32 cellular contexts compared by ENCODE assay signal in genomic region chr21:21813295-21813694, GRCh38.
"Had no signal": no experiment of that assay in that cellular context is flagged by ENCODE, and none has a peak within 500 bp of the region (broad histone marks: within the 10 kb centered on the region; RNA-seq: fewer than 3 reads in every experiment).

No MANE protein-coding gene starts in this region.

- H3K9me3 ChIP-seq: adrenal gland, body of pancreas, colonic mucosa, esophagus squamous epithelium, gastrocnemius medialis, heart left ventricle had no signal

- DNase-seq: activated CD4-positive, alpha-beta memory T cell treated with anti-CD3 and anti-CD28 coated beads, Interleukin-2, amount 10 ng/mL, durations not matched to agents 7 days and 5 days; activated CD4-positive, alpha-beta T cell treated with anti-CD3 and anti-CD28 coated beads for 1 hour; activated CD4-positive, alpha-beta T cell treated with anti-CD3 and anti-CD28 coated beads for 4 hours; activated CD4-positive, alpha-beta T cell treated with anti-CD3 and anti-CD28 coated beads, Interleukin-2, amount 10 ng/mL, durations not matched to agents 7 days and 5 days; activated CD4-positive, alpha-beta T cell treated with anti-CD3 and anti-CD28 coated beads, Interleukin-2, amount 50 U/mL, for 4 hours; activated CD8-positive, alpha-beta memory T cell treated with anti-CD3 and anti-CD28 coated beads, Interleukin-2, amount 50 U/mL, for 48 hours; activated effector memory CD4-positive, alpha-beta T cell treated with Interleukin-2 at 50 U/mL for 16 hours; activated gamma-delta T cell treated with Interleukin-2 at 50 U/mL for 16 hours; activated naive CD4-positive, alpha-beta T cell treated with anti-CD3 and anti-CD28 coated beads, Interleukin-2, amount 50 U/mL, for 16 hours; activated naive CD4-positive, alpha-beta T cell treated with Interleukin-2 at 50 U/mL for 16 hours; activated T-cell treated with anti-CD3 and anti-CD28 coated beads for 4 hours; activated T-cell treated with anti-CD3 and anti-CD28 coated beads, Interleukin-2, amount 50 U/mL, for 4 hours; adrenal gland; amygdala; aorta; body of pancreas; central memory CD4-positive, alpha-beta T cell; cerebellar nuclear complex; colonic mucosa; effector CD8-positive, alpha-beta T cell; esophagus squamous epithelium; gastrocnemius medialis; glutamatergic neuron; heart left ventricle; T-helper 2 cell had no signal

- H3K36me3 Mint-ChIP-seq: activated naive CD8-positive, alpha-beta T cell; WTC11 had no signal

- H3K9me3 Mint-ChIP-seq: activated CD4-positive, alpha-beta T cell treated with anti-CD3 and anti-CD28 coated beads, Interleukin-2, amount 10 ng/mL, durations not matched to agents 7 days and 5 days; WTC11 had no signal

- H3K27ac ChIP-seq: adrenal gland, body of pancreas, cardiac muscle cell, colonic mucosa, epithelial cell of prostate, esophagus squamous epithelium, foreskin keratinocyte, gastrocnemius medialis, heart left ventricle, VCaP had no signal

- H3K4me1 Mint-ChIP-seq: activated CD4-positive, alpha-beta memory T cell treated with anti-CD3 and anti-CD28 coated beads, Interleukin-2, amount 10 ng/mL, durations not matched to agents 7 days and 5 days; activated CD4-positive, alpha-beta T cell treated with anti-CD3 and anti-CD28 coated beads, Interleukin-2, amount 10 ng/mL, durations not matched to agents 7 days and 5 days; activated T-helper 17 cell treated with anti-CD3 and anti-CD28 coated beads, Interleukin-2, amount 50 U/mL, for 72 hours; WTC11 had no signal

- H3K27me3 Mint-ChIP-seq: activated CD4-positive, alpha-beta memory T cell treated with anti-CD3 and anti-CD28 coated beads, Interleukin-2, amount 10 ng/mL, durations not matched to agents 7 days and 5 days; activated CD4-positive, alpha-beta T cell treated with anti-CD3 and anti-CD28 coated beads, Interleukin-2, amount 10 ng/mL, durations not matched to agents 7 days and 5 days; activated naive CD8-positive, alpha-beta T cell; activated T-helper 17 cell treated with anti-CD3 and anti-CD28 coated beads, Interleukin-2, amount 50 U/mL, for 72 hours had no signal

- H3K4me1 ChIP-seq: adrenal gland, body of pancreas, colonic mucosa, esophagus squamous epithelium, gastrocnemius medialis, heart left ventricle had no signal

- H3K27me3 ChIP-seq: adrenal gland, body of pancreas, cardiac muscle cell, colonic mucosa, esophagus squamous epithelium, foreskin keratinocyte, gastrocnemius medialis, heart left ventricle had no signal

- H3K4me3 Mint-ChIP-seq: activated CD4-positive, alpha-beta memory T cell treated with anti-CD3 and anti-CD28 coated beads, Interleukin-2, amount 10 ng/mL, durations not matched to agents 7 days and 5 days; activated CD4-positive, alpha-beta T cell treated with anti-CD3 and anti-CD28 coated beads, Interleukin-2, amount 10 ng/mL, durations not matched to agents 7 days and 5 days; activated naive CD8-positive, alpha-beta T cell; activated T-cell treated with anti-CD3 and anti-CD28 coated beads, Interleukin-2, amount 50 U/mL, for 4 hours; activated T-helper 17 cell treated with anti-CD3 and anti-CD28 coated beads, Interleukin-2, amount 50 U/mL, for 72 hours; WTC11 had no signal

- H3K4me3 ChIP-seq: adrenal gland, body of pancreas, cardiac muscle cell, colonic mucosa, esophagus squamous epithelium, gastrocnemius medialis, heart left ventricle had no signal

- H3K36me3 ChIP-seq: adrenal gland, cardiac muscle cell, colonic mucosa, esophagus squamous epithelium, gastrocnemius medialis, heart left ventricle had no signal

- H3K27ac Mint-ChIP-seq: activated CD4-positive, alpha-beta memory T cell treated with anti-CD3 and anti-CD28 coated beads, Interleukin-2, amount 10 ng/mL, durations not matched to agents 7 days and 5 days; activated CD4-positive, alpha-beta T cell treated with anti-CD3 and anti-CD28 coated beads, Interleukin-2, amount 10 ng/mL, durations not matched to agents 7 days and 5 days; activated naive CD8-positive, alpha-beta T cell; activated T-helper 17 cell treated with anti-CD3 and anti-CD28 coated beads, Interleukin-2, amount 50 U/mL, for 72 hours; WTC11 had no signal
